In genomic region chr5:38911933-38912332, GRCh38 we compare ENCODE assay signal across 28 cellular contexts.
"Had no signal": no experiment of that assay in that cellular context is flagged by ENCODE, and none has a peak within 500 bp of the region (broad histone marks: within the 10 kb centered on the region; RNA-seq: fewer than 3 reads in every experiment).

No MANE protein-coding gene starts in this region.

- H3K27ac ChIP-seq: colonic mucosa, coronary artery, dorsolateral prefrontal cortex, epithelial cell of prostate, esophagus muscularis mucosa, esophagus squamous epithelium, foreskin keratinocyte, gastrocnemius medialis, gastroesophageal sphincter, heart left ventricle, heart right ventricle had no signal

- H3K36me3 ChIP-seq: colonic mucosa, gastrocnemius medialis had no signal

- H3K27me3 ChIP-seq: colonic mucosa, esophagus muscularis mucosa, esophagus squamous epithelium, foreskin keratinocyte, gastrocnemius medialis, gastroesophageal sphincter, heart left ventricle, heart right ventricle had no signal

- FAIRE-seq: colon, endometrium, endothelial cell of umbilical vein, frontal cortex had no signal

- DNase-seq: colonic mucosa; cortex of kidney; dermis blood vessel endothelial cell; dorsolateral prefrontal cortex; effector CD4-positive, alpha-beta T cell; effector CD8-positive, alpha-beta T cell; effector memory CD4-positive, alpha-beta T cell; effector memory CD8-positive, alpha-beta T cell; endodermal cell; erythroblast; esophagus squamous epithelium; foreskin fibroblast; foreskin keratinocyte; foreskin melanocyte; gastrocnemius medialis; glutamatergic neuron; head of caudate nucleus; heart left ventricle; heart right ventricle had no signal

- ATAC-seq: effector memory CD8-positive, alpha-beta T cell; esophagus mucosa; foreskin keratinocyte; gastrocnemius medialis; gastroesophageal sphincter; heart left ventricle; heart right ventricle had no signal

- H3K4me3 ChIP-seq: colonic mucosa, coronary artery, dorsolateral prefrontal cortex, esophagus muscularis mucosa, esophagus squamous epithelium, gastrocnemius medialis, gastroesophageal sphincter, heart left ventricle, heart right ventricle had no signal

- H3K9me3 ChIP-seq: colonic mucosa, esophagus muscularis mucosa, esophagus squamous epithelium, gastrocnemius medialis, gastroesophageal sphincter had no signal

- H3K4me1 ChIP-seq: colonic mucosa, esophagus muscularis mucosa, esophagus squamous epithelium, foreskin keratinocyte, gastrocnemius medialis, gastroesophageal sphincter, heart left ventricle, heart right ventricle had no signal
